20 cellular contexts compared by ENCODE assay signal in the genomic region with DNA sequence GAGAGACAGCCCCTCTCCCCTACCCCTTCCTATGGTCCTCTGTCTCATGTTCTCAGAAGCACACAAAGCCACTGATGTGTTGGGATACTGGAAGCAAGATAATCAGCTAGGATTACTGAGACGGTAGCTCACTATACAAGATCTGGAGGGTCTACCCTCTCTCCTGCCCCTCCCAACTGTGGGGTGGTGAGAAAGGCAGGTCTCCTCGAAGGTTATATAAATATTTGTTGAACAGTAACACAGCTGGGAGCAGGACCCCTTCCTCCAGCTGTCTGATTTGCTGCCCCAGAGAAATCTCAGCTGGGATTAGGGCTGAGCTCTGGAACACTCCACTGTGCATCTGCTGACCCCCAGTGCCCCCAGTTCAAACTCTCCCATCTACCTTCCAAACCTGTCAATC.
"Had no signal": no experiment of that assay in that cellular context is flagged by ENCODE, and none has a peak within 500 bp of the region (broad histone marks: within the 10 kb centered on the region; RNA-seq: fewer than 3 reads in every experiment).

No MANE protein-coding gene starts in this region.

- H3K27ac Mint-ChIP-seq: activated B cell treated with CpG ODN at 0.5 μM for 24 hours; activated CD4-positive, alpha-beta memory T cell treated with anti-CD3 and anti-CD28 coated beads for 36 hours; activated CD8-positive, alpha-beta memory T cell treated with anti-CD3 and anti-CD28 coated beads, Interleukin-2, amount 10 ng/mL, durations not matched to agents 7 days and 5 days; activated naive CD4-positive, alpha-beta T cell treated with anti-CD3 and anti-CD28 coated beads for 36 hours; mesothelial cell of epicardium; natural killer cell treated with Interleukin-12 subunit alpha and Interleukin-12 subunit beta and Interleukin-15 and Interleukin-18, amount 100 ng/mL, for 72 hours had no signal

- H3K4me3 Mint-ChIP-seq: activated B cell treated with CpG ODN at 0.5 μM for 24 hours; activated CD4-positive, alpha-beta memory T cell treated with anti-CD3 and anti-CD28 coated beads for 36 hours; activated CD8-positive, alpha-beta memory T cell treated with anti-CD3 and anti-CD28 coated beads, Interleukin-2, amount 10 ng/mL, durations not matched to agents 7 days and 5 days; activated naive CD4-positive, alpha-beta T cell treated with anti-CD3 and anti-CD28 coated beads for 36 hours; brain; mesothelial cell of epicardium; natural killer cell treated with Interleukin-12 subunit alpha and Interleukin-12 subunit beta and Interleukin-15 and Interleukin-18, amount 100 ng/mL, for 72 hours had no signal

- H3K36me3 Mint-ChIP-seq: activated CD4-positive, alpha-beta memory T cell treated with anti-CD3 and anti-CD28 coated beads for 36 hours; activated CD8-positive, alpha-beta memory T cell treated with anti-CD3 and anti-CD28 coated beads, Interleukin-2, amount 10 ng/mL, durations not matched to agents 7 days and 5 days; mesothelial cell of epicardium; natural killer cell treated with Interleukin-12 subunit alpha and Interleukin-12 subunit beta and Interleukin-15 and Interleukin-18, amount 100 ng/mL, for 72 hours had no signal

- DNase-seq: activated B cell treated with CpG ODN at 0.5 μM for 24 hours; activated CD4-positive, alpha-beta memory T cell treated with anti-CD3 and anti-CD28 coated beads for 36 hours; activated CD4-positive, alpha-beta T cell treated with anti-CD3 and anti-CD28 coated beads for 4 hours; activated CD8-positive, alpha-beta memory T cell treated with anti-CD3 and anti-CD28 coated beads, Interleukin-2, amount 10 ng/mL, durations not matched to agents 7 days and 5 days; activated naive CD4-positive, alpha-beta T cell treated with anti-CD3 and anti-CD28 coated beads for 36 hours; activated T-cell treated with anti-CD3 and anti-CD28 coated beads, Interleukin-2, amount 50 U/mL, for 1 hour; anterior cingulate cortex; lower lobe of right lung; psoas muscle; right lobe of liver; small intestine; stimulated activated CD4-positive, alpha-beta T cell treated with anti-CD3 and anti-CD28 coated beads, Interleukin-4, amount 100 ng/mL, for 1 hour; SW 1271; T-helper 2 cell; tibial artery had no signal

- FAIRE-seq: small intestine, urothelium cell line had no signal

- H3K27ac ChIP-seq: coronary artery, lower lobe of right lung, psoas muscle, right lobe of liver, tibial artery had no signal

- ATAC-seq: activated CD8-positive, alpha-beta memory T cell treated with anti-CD3 and anti-CD28 coated beads, Interleukin-2, amount 10 ng/mL, durations not matched to agents 7 days and 5 days; lower lobe of right lung; natural killer cell treated with Interleukin-12 subunit alpha and Interleukin-12 subunit beta and Interleukin-15 and Interleukin-18, amount 100 ng/mL, for 72 hours; psoas muscle; right lobe of liver had no signal

- H3K9me3 Mint-ChIP-seq: activated B cell treated with CpG ODN at 0.5 μM for 24 hours; activated CD4-positive, alpha-beta memory T cell treated with anti-CD3 and anti-CD28 coated beads for 36 hours; activated naive CD4-positive, alpha-beta T cell treated with anti-CD3 and anti-CD28 coated beads for 36 hours; mesothelial cell of epicardium; natural killer cell treated with Interleukin-12 subunit alpha and Interleukin-12 subunit beta and Interleukin-15 and Interleukin-18, amount 100 ng/mL, for 72 hours had no signal

- H3K27me3 Mint-ChIP-seq: activated CD4-positive, alpha-beta memory T cell treated with anti-CD3 and anti-CD28 coated beads for 36 hours had no signal
